20 cellular contexts compared by ENCODE assay signal in genomic region chr6:17850281-17850680, GRCh38.
DNase-seq lines count a peak whose midpoint lies in the region; ATAC-seq, FAIRE-seq and TF ChIP-seq lines count a peak whose summit lies in the region.
"Had no signal": no experiment of that assay in that cellular context is flagged by ENCODE, and none has a peak within 500 bp of the region (broad histone marks: within the 10 kb centered on the region; RNA-seq: fewer than 3 reads in every experiment).

No MANE protein-coding gene starts in this region.

- CTCF ChIA-PET in activated naive CD4-positive, alpha-beta T cell treated with anti-CD3 and anti-CD28 coated beads, Interleukin-2, amount 10 ng/mL, durations not matched to agents 7 days and 5 days (lab: Charles Lee): no interaction called here

- H3K27ac Mint-ChIP-seq in endothelial cell (ENCODE audit: unreplicated experiment): peak overlapping the region; percentile 4
- no peak overlapping the region for H3K27ac Mint-ChIP-seq in activated naive CD4-positive, alpha-beta T cell treated with anti-CD3 and anti-CD28 coated beads, Interleukin-2, amount 10 ng/mL, durations not matched to agents 7 days and 5 days
- H3K27ac Mint-ChIP-seq: CD8-positive, alpha-beta T cell had no signal

- ATAC-seq in GM18868 (IDR thresholded peaks at IDR 0.05; ENCODE audit: unreplicated experiment): no peak
- ATAC-seq: CD8-positive, alpha-beta T cell had no signal

- peaks cover 58% of the 10 kb centered on the region for H3K36me3 Mint-ChIP-seq in endothelial cell (ENCODE audit: low read depth, unreplicated experiment)
- no peaks in the 10 kb centered on the region for H3K36me3 Mint-ChIP-seq in activated naive CD4-positive, alpha-beta T cell treated with anti-CD3 and anti-CD28 coated beads, Interleukin-2, amount 10 ng/mL, durations not matched to agents 7 days and 5 days
- H3K36me3 Mint-ChIP-seq: CD8-positive, alpha-beta T cell had no signal

- peak; percentile 41 for DNase-seq in NCI-H82 (lab: John Stamatoyannopoulos, UW)
- no peak for DNase-seq in NCI-H82 treated with DMSO at 0.1 percent for 48 hours (lab: John Stamatoyannopoulos, UW; ENCODE audit: unreplicated experiment)
- no peak for DNase-seq in endothelial cell (ENCODE audit: low spot score)
- DNase-seq in keratinocyte (ENCODE audit: low read depth, low spot score): no peak
- no peak for DNase-seq in uterus
- DNase-seq in GM12891 (ENCODE audit: insufficient read length, low spot score): no peak
- no peak for DNase-seq in activated naive CD4-positive, alpha-beta T cell treated with anti-CD3 and anti-CD28 coated beads, Interleukin-2, amount 10 ng/mL, durations not matched to agents 7 days and 5 days
- DNase-seq: CD8-positive, alpha-beta T cell; COR-L47; DMS153; DMS79 treated with DMSO at 0.1 percent for 48 hours; EL; HCEC 1CT had no signal

- H3K4me3 ChIP-seq in keratinocyte (ENCODE audit: control insufficient read depth in 2 of 3, extremely low read depth in 1 of 3, insufficient read depth in 2 of 3, low read depth in 1 of 3, low read length in 3 of 3) (no peak overlapping the region), uterus (no peak overlapping the region)

- no peaks in the 10 kb centered on the region for H3K79me2 ChIP-seq in keratinocyte (ENCODE audit: control insufficient read depth, insufficient read depth, low read length)

- H3K4me2 ChIP-seq in keratinocyte (ENCODE audit: control insufficient read depth, extremely low read depth, insufficient read depth, low read depth, low read length): no peak overlapping the region

- H3K4me1 Mint-ChIP-seq in endothelial cell (ENCODE audit: unreplicated experiment): peaks cover 25% of the 10 kb centered on the region
- no peaks in the 10 kb centered on the region for H3K4me1 Mint-ChIP-seq in activated naive CD4-positive, alpha-beta T cell treated with anti-CD3 and anti-CD28 coated beads, Interleukin-2, amount 10 ng/mL, durations not matched to agents 7 days and 5 days
- H3K4me1 Mint-ChIP-seq: CD14-positive monocyte had no signal

- H3K4me1 ChIP-seq in keratinocyte (ENCODE audit: control insufficient read depth, extremely low read depth, insufficient read depth, low read length) (peaks cover 9% of the 10 kb centered on the region), uterus (no peaks in the 10 kb centered on the region)

- TF ChIP-seq CTCF in endothelial cell (IDR thresholded peaks at IDR 0.05; ENCODE audit: unreplicated experiment): no peak
- TF ChIP-seq CTCF in keratinocyte (optimal IDR thresholded peaks at IDR 0.05 in 1 of 3, IDR thresholded peaks at IDR 0.05 in 1 of 3, conservative IDR thresholded peaks at IDR 0.05 in 1 of 3; ENCODE audit: extremely low read depth in 1 of 3, insufficient read depth in 2 of 3, low read length in 3 of 3): no peak
- no peak for TF ChIP-seq CTCF in uterus (IDR thresholded peaks at IDR 0.05)

- peaks cover 7% of the 10 kb centered on the region for H3K27me3 Mint-ChIP-seq in endothelial cell (ENCODE audit: unreplicated experiment)
- no peaks in the 10 kb centered on the region for H3K27me3 Mint-ChIP-seq in activated naive CD4-positive, alpha-beta T cell treated with anti-CD3 and anti-CD28 coated beads, Interleukin-2, amount 10 ng/mL, durations not matched to agents 7 days and 5 days

- peak overlapping the region; percentile 27 for H3K4me3 Mint-ChIP-seq in endothelial cell (ENCODE audit: unreplicated experiment)
- no peak overlapping the region for H3K4me3 Mint-ChIP-seq in activated naive CD4-positive, alpha-beta T cell treated with anti-CD3 and anti-CD28 coated beads, Interleukin-2, amount 10 ng/mL, durations not matched to agents 7 days and 5 days
- H3K4me3 Mint-ChIP-seq: CD14-positive monocyte; CD8-positive, alpha-beta T cell had no signal

- H3K9me3 ChIP-seq in keratinocyte (ENCODE audit: control insufficient read depth, low read depth, low read length): no peaks in the 10 kb centered on the region
- H3K9me3 ChIP-seq in uterus: no peaks in the 10 kb centered on the region

- H3K27me3 ChIP-seq in keratinocyte (ENCODE audit: control insufficient read depth, extremely low read depth, insufficient read depth, low read length): no peaks in the 10 kb centered on the region
- H3K27me3 ChIP-seq in uterus: no peaks in the 10 kb centered on the region

- dilution Hi-C loops in keratinocyte (cut with MboI; ENCODE audit: extremely low pct_ligation_motif_present, low sequenced_read_pairs): no loop called here

- FAIRE-seq in keratinocyte (lab: Jason Lieb, UNC) (peak; percentile 23), GM12891 (lab: Jason Lieb, UNC) (no peak)
- FAIRE-seq: D721Med, G401.6, GM12892 had no signal

- no peak for TF ChIP-seq POLR2A in uterus (IDR thresholded peaks at IDR 0.05)
- TF ChIP-seq POLR2A in GM12891 (IDR thresholded peaks at IDR 0.05; ENCODE audit: low read depth, low read length): no peak

- intact Hi-C loops in uterus (cut with DNase I; ENCODE audit: low total_unique reads): no loop called here

- H3K27ac ChIP-seq in keratinocyte (ENCODE audit: control insufficient read depth, insufficient read depth, low read length) (no peak overlapping the region), uterus (peak overlapping the region; percentile 39 to 65)
- H3K27ac ChIP-seq: 22Rv1, HL-60 had no signal

- H3K36me3 ChIP-seq in keratinocyte (ENCODE audit: control insufficient read depth in 2 of 2, extremely low read depth in 1 of 2, insufficient read depth in 2 of 2, low read length in 2 of 2) (peaks cover 18 to 24% of the 10 kb centered on the region in 2 experiments), uterus (no peaks in the 10 kb centered on the region)

- no peak overlapping the region for H2AFZ ChIP-seq in keratinocyte (ENCODE audit: control insufficient read depth, low read length)

- H3K9me1 ChIP-seq in keratinocyte (ENCODE audit: control insufficient read depth, extremely low read depth, insufficient read depth, low read length): no peaks in the 10 kb centered on the region

- no peaks in the 10 kb centered on the region for H3K9me3 Mint-ChIP-seq in endothelial cell (ENCODE audit: unreplicated experiment)
- H3K9me3 Mint-ChIP-seq in activated naive CD4-positive, alpha-beta T cell treated with anti-CD3 and anti-CD28 coated beads, Interleukin-2, amount 10 ng/mL, durations not matched to agents 7 days and 5 days: no peaks in the 10 kb centered on the region
- H3K9me3 Mint-ChIP-seq: CD14-positive monocyte; CD8-positive, alpha-beta T cell had no signal

- no peaks in the 10 kb centered on the region for H4K20me1 ChIP-seq in keratinocyte (ENCODE audit: control insufficient read depth, extremely low read depth, insufficient read depth, low read length)

- H3K9ac ChIP-seq in keratinocyte (ENCODE audit: control insufficient read depth, extremely low read depth, insufficient read depth, low read length): no peak overlapping the region

TF ChIP-seq in GM12891, 5 proteins besides CTCF, POLR2A, EP300 and RAD21:
- TF ChIP-seq PAX5 (IDR thresholded peaks at IDR 0.05; ENCODE audit: insufficient read depth, low read length, severe bottlenecking): no peak
- TF ChIP-seq POLR2AphosphoS5 (IDR thresholded peaks at IDR 0.05; ENCODE audit: low read depth, low read length): no peak
- TF ChIP-seq POU2F2 (IDR thresholded peaks at IDR 0.05; ENCODE audit: low read depth, low read length): no peak
- no peak for TF ChIP-seq TAF1 (IDR thresholded peaks at IDR 0.05; ENCODE audit: low read depth, low read length)
- TF ChIP-seq SPI1 (IDR thresholded peaks at IDR 0.05; ENCODE audit: low read depth, low read length): no peak
